ENCODE assay signal across 35 cellular contexts in genomic region chr1:220323717-220324116, GRCh38.
"Had no signal": no experiment of that assay in that cellular context is flagged by ENCODE, and none has a peak within 500 bp of the region (broad histone marks: within the 10 kb centered on the region; RNA-seq: fewer than 3 reads in every experiment).

No MANE protein-coding gene starts in this region.

- FAIRE-seq: astrocyte, TTC549 had no signal

- H3K27me3 ChIP-seq: adrenal gland, body of pancreas, brain microvascular endothelial cell, breast epithelium had no signal

- H3K36me3 ChIP-seq: adrenal gland, brain microvascular endothelial cell, breast epithelium had no signal

- H3K27ac ChIP-seq: adrenal gland, body of pancreas, brain microvascular endothelial cell, breast epithelium, VCaP had no signal

- ATAC-seq: activated CD8-positive, alpha-beta T cell treated with anti-CD3 and anti-CD28 coated beads for 36 hours; activated naive CD4-positive, alpha-beta T cell treated with anti-CD3 and anti-CD28 coated beads, Interleukin-2, amount 50 U/mL, for 72 hours; activated T-cell treated with anti-CD3 and anti-CD28 coated beads, Interleukin-2, amount 50 U/mL, for 4 hours; activated T-cell treated with anti-CD3 and anti-CD28 coated beads, Interleukin-2, amount 50 U/mL, for 72 hours; activated T-helper 17 cell treated with anti-CD3 and anti-CD28 coated beads, Interleukin-2, amount 50 U/mL, for 72 hours; body of pancreas had no signal

- H3K4me3 ChIP-seq: adrenal gland, body of pancreas, breast epithelium had no signal

- H3K4me1 ChIP-seq: adrenal gland, body of pancreas, breast epithelium had no signal

- H3K9me3 ChIP-seq: adrenal gland, body of pancreas, breast epithelium had no signal

- DNase-seq: activated B cell treated with CpG ODN at 0.5 μM for 24 hours; activated CD4-positive, alpha-beta memory T cell treated with anti-CD3 and anti-CD28 coated beads for 36 hours; activated CD4-positive, alpha-beta T cell treated with anti-CD3 and anti-CD28 coated beads for 4 hours; activated CD4-positive, alpha-beta T cell treated with anti-CD3 and anti-CD28 coated beads, Interleukin-2, amount 10 ng/mL, durations not matched to agents 24 days and 14 days; activated CD4-positive, alpha-beta T cell treated with anti-CD3 and anti-CD28 coated beads, Interleukin-2, amount 50 U/mL, for 1 hour; activated CD4-positive, alpha-beta T cell treated with anti-CD3 and anti-CD28 coated beads, Interleukin-2, amount 50 U/mL, for 4 hours; activated CD4-positive, CD25-positive, alpha-beta regulatory T cell treated with anti-CD3 and anti-CD28 coated beads, Interleukin-2, amount 50 U/mL, for 72 hours; activated CD8-positive, alpha-beta memory T cell treated with anti-CD3 and anti-CD28 coated beads, Interleukin-2, amount 50 U/mL, for 4 hours; activated CD8-positive, alpha-beta T cell treated with anti-CD3 and anti-CD28 coated beads for 36 hours; activated effector memory CD4-positive, alpha-beta T cell treated with anti-CD3 and anti-CD28 coated beads, Interleukin-2, amount 50 U/mL, for 16 hours; activated gamma-delta T cell treated with Interleukin-2 at 50 U/mL for 16 hours; activated naive CD4-positive, alpha-beta T cell; activated naive CD4-positive, alpha-beta T cell treated with anti-CD3 and anti-CD28 coated beads for 36 hours; activated naive CD4-positive, alpha-beta T cell treated with anti-CD3 and anti-CD28 coated beads, Interleukin-2, amount 50 U/mL, for 16 hours; activated naive CD8-positive, alpha-beta T cell treated with anti-CD3 and anti-CD28 coated beads for 36 hours; activated T-cell treated with anti-CD3 and anti-CD28 coated beads for 4 hours; activated T-cell treated with anti-CD3 and anti-CD28 coated beads, Interleukin-2, amount 50 U/mL, for 1 hour; activated T-cell treated with anti-CD3 and anti-CD28 coated beads, Interleukin-2, amount 50 U/mL, for 4 hours; activated T-cell treated with anti-CD3 and anti-CD28 coated beads, Interleukin-2, amount 50 U/mL, for 72 hours; adrenal gland; amniotic stem cell; aorta; body of pancreas; brain microvascular endothelial cell; caudate nucleus; cerebellar nuclear complex; T-helper 1 cell; T-helper 2 cell; T-helper 9 cell had no signal
